Comparison of ENCODE assay signal across 8 cellular contexts in genomic region chr6:56902551-56903464, GRCh38. TPM values are rescaled to one million over a fixed set of nuclear protein-coding genes. Genes with fewer than 3 reads are reported as not detected.
DNase-seq lines count a peak whose midpoint lies in the region; ATAC-seq, FAIRE-seq and TF ChIP-seq lines count a peak whose summit lies in the region.

No MANE protein-coding gene starts in this region.

- DNase-seq in Jurkat, Clone E6-1 (ENCODE audit: low read depth, low spot score), result peak; percentile 39
- DNase-seq in SK-N-SH, result peak; percentile 51
- DNase-seq in fibroblast of the conjunctiva (ENCODE audit: low read depth), result peak; percentile 51
- no peak for DNase-seq in osteocyte (ENCODE audit: extremely low spot score, unreplicated experiment)
- DNase-seq in activated T-cell treated with anti-CD3 and anti-CD28 coated beads for 4 hours, result no peak

- H3K36me3 ChIP-seq in SK-N-SH (replicated peaks in 1 of 2; ENCODE audit: control insufficient read depth in 1 of 2, insufficient read depth in 2 of 2, low read length in 1 of 2), result peaks cover 5 to 20% of the 10 kb centered on the region in 2 experiments

- POLR2A ChIA-PET in SK-N-SH (lab: Yijun Ruan, JAX), result no interaction called here

- no peaks in the 10 kb centered on the region for H3K9me2 ChIP-seq in SK-N-SH

- no peaks in the 10 kb centered on the region for H3K9me3 Mint-ChIP-seq in osteocyte (ENCODE audit: unreplicated experiment)

- H3K9me3 ChIP-seq in SK-N-SH, result no peaks in the 10 kb centered on the region

- ATAC-seq in GM18519 (IDR thresholded peaks at IDR 0.05; ENCODE audit: low FRiP score, unreplicated experiment) (no peak), GM19467 (IDR thresholded peaks at IDR 0.05; ENCODE audit: unreplicated experiment) (no peak)

- no peak overlapping the region for H3K4me3 Mint-ChIP-seq in osteocyte (ENCODE audit: unreplicated experiment)

- peak; percentile 88 for TF ChIP-seq CTCF in SK-N-SH (IDR thresholded peaks at IDR 0.05)
- peak; percentile 71 for TF ChIP-seq CTCF in osteocyte (IDR thresholded peaks at IDR 0.05)

- peaks cover 15% of the 10 kb centered on the region for H3K79me2 ChIP-seq in SK-N-SH (ENCODE audit: insufficient read depth)

- TF ChIP-seq EP300 in SK-N-SH (IDR thresholded peaks at IDR 0.05; ENCODE audit: borderline replicate concordance in 1 of 2, low read depth in 1 of 2, low read length in 1 of 2), result no peak

- peak overlapping the region; percentile 12 for H3K27ac Mint-ChIP-seq in osteocyte (ENCODE audit: unreplicated experiment)

- peak; percentile 94 for FAIRE-seq in G401.6 (lab: Jason Lieb, UNC)

- peaks cover 0 to 23% of the 10 kb centered on the region in 2 experiments; a peak in 3 of 4 replicates for H3K4me1 ChIP-seq in SK-N-SH (ENCODE audit: control insufficient read depth in 1 of 2, insufficient read depth in 2 of 2, low read depth in 1 of 2, low read length in 1 of 2)

- peak overlapping the region in 1 of 2 experiments; percentile 36; a peak in 2 of 4 replicates for H3K27ac ChIP-seq in SK-N-SH (ENCODE audit: low read depth in 2 of 2, low read length in 1 of 2)

- WGBS in SK-N-SH (ENCODE audit: low lambda C conversion rate), result 59% methylated on average over 9 of the region's 9 CpGs

- H3K9ac ChIP-seq in SK-N-SH, result no peak overlapping the region

- no peak overlapping the region for H3K4me3 ChIP-seq in Jurkat, Clone E6-1 (ENCODE audit: low read length)
- H3K4me3 ChIP-seq in SK-N-SH (ENCODE audit: low read depth in 2 of 2, low read length in 1 of 2), result no peak overlapping the region; a peak in 1 of 4 replicates

- CTCF ChIA-PET in SK-N-SH (lab: Yijun Ruan, JAX), result interaction anchor here (0.6 to 6.5 kb wide), 83 partner anchors 8 to 588 kb away, joined by 3 to 104 read pairs (median 4); partner anchors contain the start of genes BEND6, DST and PRIM2

- no peaks in the 10 kb centered on the region for H3K27me3 Mint-ChIP-seq in osteocyte (ENCODE audit: unreplicated experiment)

- no peaks in the 10 kb centered on the region for H3K27me3 ChIP-seq in SK-N-SH (ENCODE audit: insufficient read depth)

- peaks cover 25% of the 10 kb centered on the region for H3F3A ChIP-seq in SK-N-SH (replicated peaks; ENCODE audit: insufficient read depth)

- H3K4me1 Mint-ChIP-seq in osteocyte (ENCODE audit: unreplicated experiment), result peaks cover 27% of the 10 kb centered on the region

- H2AFZ ChIP-seq in SK-N-SH (ENCODE audit: low read depth), result no peak overlapping the region

- H3K36me3 Mint-ChIP-seq in osteocyte (ENCODE audit: unreplicated experiment), result peaks cover 4% of the 10 kb centered on the region

- H4K20me1 ChIP-seq in SK-N-SH (ENCODE audit: insufficient read depth), result no peaks in the 10 kb centered on the region

- 0 out of 2 replicates have a peak overlapping the region, but pooled peaks have one; percentile 11 for H3K4me2 ChIP-seq in SK-N-SH

- TF ChIP-seq RAD21 in SK-N-SH (IDR thresholded peaks at IDR 0.05; ENCODE audit: low read length), result peak; percentile 79

TF ChIP-seq in SK-N-SH, 30 proteins besides CTCF, POLR2A, EP300 and RAD21:
- TF ChIP-seq MEF2A (IDR thresholded peaks at IDR 0.05; ENCODE audit: borderline replicate concordance, low read depth) (no peak), SMC3 (IDR thresholded peaks at IDR 0.05; ENCODE audit: low read depth, low read length) (peak; percentile 60)

RNA-seq across cellular contexts. Expression of gene BEND6, which starts 52.1 kb away (rescaled TPM):
- polyA plus RNA-seq in Jurkat, Clone E6-1 (2012; ENCODE audit: insufficient read depth, insufficient read length), result 3.2 TPM
- 6.9 and 9.2 TPM in 2 replicates for polyA plus RNA-seq in SK-N-SH (2012; rRNA removed)
- 11.7 and 14.4 TPM in 2 replicates for polyA plus RNA-seq in SK-N-SH (2012; cell fraction: cytosol; rRNA removed)
- 4.1 and 7.0 TPM in 2 replicates for polyA plus RNA-seq in SK-N-SH (2012; cell fraction: nucleus; rRNA removed)
- 7.0 and 9.2 TPM in 2 replicates for total RNA-seq in osteocyte

Comparison
In these comparisons a context has a peak if more than half of its experiments do, and no peak if none do; other contexts are left out.
1. DNase-seq: peak in Jurkat, Clone E6-1 (single experiment), SK-N-SH (single experiment) and fibroblast of the conjunctiva (single experiment); none in osteocyte (single experiment) and activated T-cell treated with anti-CD3 and anti-CD28 coated beads for 4 hours (single experiment).